In genomic region chr7:143931739-143932138, GRCh38 we compare ENCODE assay signal across 21 cellular contexts. TPM values are rescaled to one million over a fixed set of nuclear protein-coding genes. Genes with fewer than 3 reads are reported as not detected.
DNase-seq lines count a peak whose midpoint lies in the region; ATAC-seq and TF ChIP-seq lines count a peak whose summit lies in the region.
"Had no signal": no experiment of that assay in that cellular context is flagged by ENCODE, and none has a peak within 500 bp of the region (broad histone marks: within the 10 kb centered on the region; RNA-seq: fewer than 3 reads in every experiment).

No MANE protein-coding gene starts in this region.

- H3K4me1 Mint-ChIP-seq in activated T-helper 17 cell treated with anti-CD3 and anti-CD28 coated beads, Interleukin-2, amount 50 U/mL, for 72 hours = peaks cover 7% of the 10 kb centered on the region
- H3K4me1 Mint-ChIP-seq in MCF 10A (ENCODE audit: insufficient read depth, unreplicated experiment) (no peaks in the 10 kb centered on the region), neural progenitor cell (no peaks in the 10 kb centered on the region)
- peaks cover 9% of the 10 kb centered on the region for H3K4me1 Mint-ChIP-seq in activated CD8-positive, alpha-beta T cell treated with anti-CD3 and anti-CD28 coated beads for 36 hours (ENCODE audit: low read depth)

- H3K9me3 ChIP-seq in neural progenitor cell (ENCODE audit: low read depth) (no peaks in the 10 kb centered on the region), ovary (no peaks in the 10 kb centered on the region)
- H3K9me3 ChIP-seq: A549, HAP-1, SJCRH30 had no signal

- H3F3A ChIP-seq in neural progenitor cell (ENCODE audit: low read depth) = no peaks in the 10 kb centered on the region

- TF ChIP-seq POLR2A in ovary (IDR thresholded peaks at IDR 0.05) = no peak

- no peak overlapping the region for H3K4me3 Mint-ChIP-seq in activated T-helper 17 cell treated with anti-CD3 and anti-CD28 coated beads, Interleukin-2, amount 50 U/mL, for 72 hours
- H3K4me3 Mint-ChIP-seq in MCF 10A (ENCODE audit: unreplicated experiment) (no peak overlapping the region), neural progenitor cell (no peak overlapping the region)
- H3K4me3 Mint-ChIP-seq in activated CD8-positive, alpha-beta T cell treated with anti-CD3 and anti-CD28 coated beads for 36 hours = no peak overlapping the region
- H3K4me3 Mint-ChIP-seq: CD8-positive, alpha-beta T cell had no signal

- no peak overlapping the region for H3K4me2 ChIP-seq in neural progenitor cell
- H3K4me2 ChIP-seq: A549 had no signal

- no TSS peak for BruUV-seq in MCF 10A (replicated peaks; lab: Mats Ljungman, UMichigan)

- H3K27ac ChIP-seq in neural progenitor cell (no peak overlapping the region), ovary (no peak overlapping the region)
- H3K27ac ChIP-seq: A549, SJCRH30 had no signal

- CTCF ChIA-PET in MCF 10A (lab: Yijun Ruan, JAX) = interaction anchor here (0.7 to 0.9 kb wide), 2 partner anchors 30 to 87 kb away, joined by 3 to 4 read pairs; partner anchors contain the start of gene TCAF1
- CTCF ChIA-PET in activated CD8-positive, alpha-beta T cell treated with anti-CD3 and anti-CD28 coated beads for 36 hours (lab: Charles Lee) = no interaction called here

- no peaks in the 10 kb centered on the region for H3K4me1 ChIP-seq in neural progenitor cell
- no peaks in the 10 kb centered on the region for H3K4me1 ChIP-seq in ovary (ENCODE audit: insufficient read depth)
- H3K4me1 ChIP-seq: A549, HAP-1, SJCRH30 had no signal

- TF ChIP-seq CTCF in AG10803 (conservative IDR thresholded peaks at IDR 0.05; ENCODE audit: low read length) (no peak), fibroblast of villous mesenchyme (IDR thresholded peaks at IDR 0.05; ENCODE audit: insufficient read depth, low read depth, low read length) (no peak), MCF 10A (IDR thresholded peaks at IDR 0.05; ENCODE audit: unreplicated experiment) (no peak), neural progenitor cell (IDR thresholded peaks at IDR 0.05) (no peak), ovary (IDR thresholded peaks at IDR 0.05) (no peak)
- TF ChIP-seq CTCF in activated CD8-positive, alpha-beta T cell treated with anti-CD3 and anti-CD28 coated beads for 36 hours (IDR thresholded peaks at IDR 0.05) = no peak

- H3K9ac ChIP-seq in neural progenitor cell = no peak overlapping the region

- no peaks in the 10 kb centered on the region for H3K36me3 Mint-ChIP-seq in activated T-helper 17 cell treated with anti-CD3 and anti-CD28 coated beads, Interleukin-2, amount 50 U/mL, for 72 hours (ENCODE audit: low read depth)
- H3K36me3 Mint-ChIP-seq in MCF 10A (ENCODE audit: insufficient read depth, unreplicated experiment) (no peaks in the 10 kb centered on the region), neural progenitor cell (no peaks in the 10 kb centered on the region)
- H3K36me3 Mint-ChIP-seq in activated CD8-positive, alpha-beta T cell treated with anti-CD3 and anti-CD28 coated beads for 36 hours (ENCODE audit: low read depth) = no peaks in the 10 kb centered on the region
- H3K36me3 Mint-ChIP-seq: CD8-positive, alpha-beta T cell had no signal

- no peak for TF ChIP-seq EP300 in ovary (IDR thresholded peaks at IDR 0.05)

- H3K4me3 ChIP-seq in AG10803 (ENCODE audit: low read length) (no peak overlapping the region), fibroblast of villous mesenchyme (ENCODE audit: low read depth, low read length) (no peak overlapping the region), neural progenitor cell (no peak overlapping the region), ovary (no peak overlapping the region)
- H3K4me3 ChIP-seq: A549, HAP-1, SJCRH30 had no signal

- no peaks in the 10 kb centered on the region for H3K9me3 Mint-ChIP-seq in activated T-helper 17 cell treated with anti-CD3 and anti-CD28 coated beads, Interleukin-2, amount 50 U/mL, for 72 hours
- H3K9me3 Mint-ChIP-seq in MCF 10A (ENCODE audit: unreplicated experiment) (no peaks in the 10 kb centered on the region), neural progenitor cell (no peaks in the 10 kb centered on the region)
- H3K9me3 Mint-ChIP-seq in activated CD8-positive, alpha-beta T cell treated with anti-CD3 and anti-CD28 coated beads for 36 hours = peaks cover 5% of the 10 kb centered on the region

- H3K27ac Mint-ChIP-seq in activated T-helper 17 cell treated with anti-CD3 and anti-CD28 coated beads, Interleukin-2, amount 50 U/mL, for 72 hours = peak overlapping the region; percentile 16
- H3K27ac Mint-ChIP-seq in MCF 10A (ENCODE audit: low read depth, unreplicated experiment) = no peak overlapping the region
- H3K27ac Mint-ChIP-seq in neural progenitor cell = no peak overlapping the region
- no peak overlapping the region for H3K27ac Mint-ChIP-seq in activated CD8-positive, alpha-beta T cell treated with anti-CD3 and anti-CD28 coated beads for 36 hours
- H3K27ac Mint-ChIP-seq: CD8-positive, alpha-beta T cell had no signal

- H3K36me3 ChIP-seq in neural progenitor cell = no peaks in the 10 kb centered on the region
- H3K36me3 ChIP-seq in ovary = no peaks in the 10 kb centered on the region
- H3K36me3 ChIP-seq: HAP-1, SJCRH30 had no signal

- no peak overlapping the region for H2AFZ ChIP-seq in neural progenitor cell (replicated peaks)

- POLR2A ChIA-PET in MCF 10A (lab: Yijun Ruan, JAX) = interaction anchor here (0.6 kb wide), 1 partner anchor 1459 kb away, joined by 3 read pairs; no protein-coding TSS in a partner anchor
- POLR2A ChIA-PET in activated CD8-positive, alpha-beta T cell treated with anti-CD3 and anti-CD28 coated beads for 36 hours (lab: Charles Lee) = interaction anchor here (0.7 kb wide), 1 partner anchor 52 kb away, joined by 3 read pairs; no protein-coding TSS in a partner anchor

- H3K27me3 Mint-ChIP-seq in activated T-helper 17 cell treated with anti-CD3 and anti-CD28 coated beads, Interleukin-2, amount 50 U/mL, for 72 hours = no peaks in the 10 kb centered on the region
- peaks cover 9% of the 10 kb centered on the region for H3K27me3 Mint-ChIP-seq in MCF 10A (ENCODE audit: insufficient read depth, unreplicated experiment)
- peaks cover 3% of the 10 kb centered on the region for H3K27me3 Mint-ChIP-seq in neural progenitor cell (ENCODE audit: insufficient read depth, low read depth)
- peaks cover 5% of the 10 kb centered on the region for H3K27me3 Mint-ChIP-seq in activated CD8-positive, alpha-beta T cell treated with anti-CD3 and anti-CD28 coated beads for 36 hours

- intact Hi-C loops in MCF 10A (cut with micrococcal nuclease) (no loop called here), ovary (cut with DNase I) (no loop called here)
- intact Hi-C loops in activated CD8-positive, alpha-beta T cell treated with anti-CD3 and anti-CD28 coated beads for 36 hours (cut with micrococcal nuclease) = no loop called here

- H3K79me2 ChIP-seq in neural progenitor cell (ENCODE audit: low read depth) = no peaks in the 10 kb centered on the region

- no peak for ATAC-seq in activated T-helper 17 cell treated with anti-CD3 and anti-CD28 coated beads, Interleukin-2, amount 50 U/mL, for 72 hours (replicated peaks)
- no peak for ATAC-seq in activated CD8-positive, alpha-beta T cell treated with anti-CD3 and anti-CD28 coated beads for 36 hours
- ATAC-seq: A549; CD8-positive, alpha-beta T cell had no signal

- DNase-seq in AG10803 (ENCODE audit: low read depth) (peak; percentile 46), GM04503 (ENCODE audit: low read depth) (peak; percentile 40), fibroblast of villous mesenchyme (ENCODE audit: low read depth) (peak; percentile 59), MCF 10A (ENCODE audit: unreplicated experiment) (no peak), neural progenitor cell (ENCODE audit: low spot score) (no peak), ovary (no peak)
- DNase-seq in activated CD8-positive, alpha-beta T cell treated with anti-CD3 and anti-CD28 coated beads for 36 hours = no peak
- DNase-seq: AML-193; CD8-positive, alpha-beta T cell; Kasumi-1; MV-4-11; NCI-H1436; NCI-H2029 treated with DMSO at 0.1 percent for 48 hours; NCI-H510A treated with DMSO at 0.1 percent for 48 hours; RPMI8226; SJCRH30 had no signal

- H3K27me3 ChIP-seq in neural progenitor cell (no peaks in the 10 kb centered on the region), ovary (no peaks in the 10 kb centered on the region)

- no peaks in the 10 kb centered on the region for H4K20me1 ChIP-seq in neural progenitor cell (ENCODE audit: low read depth)

RNA-seq across cellular contexts. Expression of gene OR2F2, which starts 3.3 kb away (rescaled TPM):
- not detected for total RNA-seq in activated T-helper 17 cell treated with anti-CD3 and anti-CD28 coated beads, Interleukin-2, amount 50 U/mL, for 72 hours
- total RNA-seq in fibroblast of villous mesenchyme (not detected in 2 replicates), MCF 10A (2022) (not detected in 2 replicates), neural progenitor cell (ENCODE audit: low replicate concordance) (not detected in 2 replicates), ovary (not detected)
- not detected for polyA plus RNA-seq in ovary
- not detected for total RNA-seq in activated CD8-positive, alpha-beta T cell treated with anti-CD3 and anti-CD28 coated beads for 36 hours
- total RNA-seq: CD8-positive, alpha-beta T cell; Daoy; OCI-LY7; SJCRH30 had no signal
- polyA plus RNA-seq: A549 had no signal

RNA-seq across cellular contexts. Expression of gene OR2F1, which starts 22.9 kb away (rescaled TPM):
- total RNA-seq in activated T-helper 17 cell treated with anti-CD3 and anti-CD28 coated beads, Interleukin-2, amount 50 U/mL, for 72 hours = not detected
- total RNA-seq in fibroblast of villous mesenchyme (not detected in 2 replicates), MCF 10A (2022) (not detected in 2 replicates), neural progenitor cell (ENCODE audit: low replicate concordance) (not detected in 2 replicates), ovary (not detected)
- not detected for polyA plus RNA-seq in ovary
- total RNA-seq in activated CD8-positive, alpha-beta T cell treated with anti-CD3 and anti-CD28 coated beads for 36 hours = not detected
- total RNA-seq: CD8-positive, alpha-beta T cell; Daoy; OCI-LY7; SJCRH30 had no signal
- polyA plus RNA-seq: A549 had no signal

RNA-seq across cellular contexts. Expression of gene TCAF1, which starts 29.8 kb away (rescaled TPM):
- total RNA-seq in activated T-helper 17 cell treated with anti-CD3 and anti-CD28 coated beads, Interleukin-2, amount 50 U/mL, for 72 hours = 10 to 100 TPM; 19.2 to 48.0 TPM
- total RNA-seq in fibroblast of villous mesenchyme = 66.7 and 95.4 TPM in 2 replicates
- 22.7 and 27.2 TPM in 2 replicates for total RNA-seq in MCF 10A (2022)
- total RNA-seq in neural progenitor cell (ENCODE audit: low replicate concordance) = 71.0 and 89.6 TPM in 2 replicates
- total RNA-seq in ovary = 10 to 100 TPM; 40.1 to 92.7 (median 63.2) TPM
- 10 to 100 TPM; 34.5 to 63.2 TPM for polyA plus RNA-seq in ovary
- total RNA-seq in activated CD8-positive, alpha-beta T cell treated with anti-CD3 and anti-CD28 coated beads for 36 hours = 10 to 100 TPM; 13.8 to 14.7 TPM

Comparison
In these comparisons a context has a peak if more than half of its experiments do, and no peak if none do; other contexts are left out.
1. DNase-seq: peak in AG10803 (single experiment), GM04503 (single experiment) and fibroblast of villous mesenchyme (single experiment); none in MCF 10A (single experiment), neural progenitor cell (single experiment), ovary (0 of 5) and activated CD8-positive, alpha-beta T cell treated with anti-CD3 and anti-CD28 coated beads for 36 hours (single experiment).